ENCODE assay signal across 8 cellular contexts in genomic region chr14:95314609-95315008, GRCh38. TPM values are rescaled to one million over a fixed set of nuclear protein-coding genes. Genes with fewer than 3 reads are reported as not detected.
A peak's percentile ranks its signal among the peaks of the same experiment; 100 is the strongest.
DNase-seq lines count a peak whose midpoint lies in the region; ATAC-seq and TF ChIP-seq lines count a peak whose summit lies in the region.

No MANE protein-coding gene starts in this region.

- H3K9me3 Mint-ChIP-seq in CD4-positive, alpha-beta T cell = no peaks in the 10 kb centered on the region

- no peak overlapping the region for H3K4me3 Mint-ChIP-seq in CD4-positive, alpha-beta T cell

- H3K27ac Mint-ChIP-seq in CD4-positive, alpha-beta T cell = no peak overlapping the region

- ATAC-seq in GM19351 (IDR thresholded peaks at IDR 0.05; ENCODE audit: unreplicated experiment) (peak; percentile 71), HG03571 (IDR thresholded peaks at IDR 0.05; ENCODE audit: unreplicated experiment) (peak; percentile 66), left colon (no peak)
- ATAC-seq in CD4-positive, alpha-beta T cell (ENCODE audit: poor library complexity) = no peak

- POLR2A ChIA-PET in CD4-positive, alpha-beta T cell (lab: Charles Lee) = no interaction called here

- no peaks in the 10 kb centered on the region for H3K36me3 Mint-ChIP-seq in CD4-positive, alpha-beta T cell (ENCODE audit: low read depth)

- H3K9me3 ChIP-seq in CD4-positive, alpha-beta T cell (ENCODE audit: control insufficient read depth, low read length) = no peaks in the 10 kb centered on the region

- in situ Hi-C loops in T47D (cut with HindIII; ENCODE audit: low pct_unique_long_range_greater_than_20kb, low sequenced_read_pairs) (no loop called here), KBM-7 (cut with MboI; ENCODE audit: low pct_unique_long_range_greater_than_20kb, low sequenced_read_pairs) (no loop called here)

- intact Hi-C loops in left colon (cut with DNase I, micrococcal nuclease) = no loop called here
- intact Hi-C loops in CD4-positive, alpha-beta T cell (cut with DNase I, micrococcal nuclease) = loop anchor here in 1 of 2 experiments (10.0 kb wide), 1 partner anchor 220 kb away; the partner anchor contains the start of gene GLRX5

- TF ChIP-seq CTCF in CD4-positive, alpha-beta T cell (IDR thresholded peaks at IDR 0.05) = no peak

- CTCF ChIA-PET in CD4-positive, alpha-beta T cell (lab: Charles Lee) = no interaction called here

- peaks cover 15% of the 10 kb centered on the region for H3K27me3 ChIP-seq in CD4-positive, alpha-beta T cell (ENCODE audit: control insufficient read depth, insufficient read depth, low read length)

- DNase-seq in AG08395 (ENCODE audit: low spot score) (peak; percentile 50), T47D (ENCODE audit: low read depth in 1 of 2, low spot score in 1 of 2) (peak; percentile 42 to 48), renal cortical epithelial cell (ENCODE audit: low read depth) (peak; percentile 84), KBM-7 (no peak), left colon (no peak)
- no peak for DNase-seq in CD4-positive, alpha-beta T cell

- no peak overlapping the region for H3K27ac ChIP-seq in CD4-positive, alpha-beta T cell (ENCODE audit: low read depth, low read length)

- peaks cover 15% of the 10 kb centered on the region for H3K4me1 Mint-ChIP-seq in CD4-positive, alpha-beta T cell (ENCODE audit: low read depth)

- peaks cover 26% of the 10 kb centered on the region for H3K27me3 Mint-ChIP-seq in CD4-positive, alpha-beta T cell

RNA-seq across cellular contexts. Expression of gene CLMN, which starts 5.1 kb away (rescaled TPM):
- total RNA-seq in renal cortical epithelial cell = 19.6 and 30.3 TPM in 2 replicates
- 100 to 1,000 TPM; 125 to 135 TPM for total RNA-seq in left colon
- under 1 TPM; 0.27 to 0.67 TPM for total RNA-seq in CD4-positive, alpha-beta T cell

Comparison
In these comparisons a context has a peak if more than half of its experiments do, and no peak if none do; other contexts are left out.
1. DNase-seq: peak in AG08395 (single experiment), T47D (2 of 2) and renal cortical epithelial cell (single experiment); none in KBM-7 (single experiment), left colon (0 of 2) and CD4-positive, alpha-beta T cell (0 of 10).
2. ATAC-seq: peak in GM19351 (single experiment) and HG03571 (single experiment); none in left colon (single experiment) and CD4-positive, alpha-beta T cell (single experiment).
3. RNA of gene CLMN, which starts 5.1 kb away (total RNA-seq): 125 to 135 TPM in left colon and 19.6 to 30.3 TPM in renal cortical epithelial cell; 0.27 to 0.67 TPM in CD4-positive, alpha-beta T cell; every median in the first group is over 10 times any median in the second.